In the genomic region with DNA sequence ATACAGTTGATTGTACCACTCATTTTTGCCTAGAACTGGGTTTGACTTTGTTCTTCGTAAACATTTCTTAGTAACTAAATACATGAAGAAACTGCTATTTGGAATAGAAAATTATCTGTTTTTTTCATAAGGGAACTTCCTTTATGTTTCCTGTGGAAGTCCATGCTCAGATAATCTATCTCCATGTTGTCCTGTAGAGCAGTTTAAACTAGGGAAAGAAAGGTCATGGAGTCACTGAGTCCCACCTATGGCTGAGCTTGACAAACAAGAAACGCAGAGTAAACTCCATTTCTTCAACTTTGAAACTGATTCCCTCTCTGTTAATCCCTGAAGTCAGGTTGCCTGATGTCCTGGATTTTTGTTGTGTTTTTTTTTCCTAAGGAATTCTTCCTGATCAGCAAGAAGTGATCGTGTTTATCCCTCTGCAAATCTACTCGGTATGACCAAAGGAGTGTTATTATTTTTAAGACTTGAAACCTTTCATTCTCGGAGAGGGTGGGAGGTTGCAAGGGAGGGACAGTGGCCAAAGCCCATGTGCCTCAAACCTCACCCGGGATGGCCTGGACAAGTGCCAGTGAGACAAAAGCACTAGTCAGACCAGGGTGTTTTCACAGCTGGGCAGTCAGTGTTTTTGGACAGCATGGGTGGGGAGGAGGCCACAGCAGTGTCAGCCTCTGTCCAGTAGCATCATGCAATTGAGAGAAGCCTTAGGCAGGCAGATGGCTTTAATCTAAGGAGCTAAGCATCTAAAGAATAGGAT, we compare ENCODE assay signal across 8 cellular contexts. TPM values are rescaled to one million over a fixed set of nuclear protein-coding genes. Genes with fewer than 3 reads are reported as not detected.
DNase-seq lines count a peak whose midpoint lies in the region; ATAC-seq, FAIRE-seq and TF ChIP-seq lines count a peak whose summit lies in the region.

No MANE protein-coding gene starts in this region.

- no peak overlapping the region for H3K4me3 Mint-ChIP-seq in activated naive CD4-positive, alpha-beta T cell treated with anti-CD3 and anti-CD28 coated beads, Interleukin-2, amount 10 ng/mL, durations not matched to agents 7 days and 5 days

- no peaks in the 10 kb centered on the region for H3K79me2 ChIP-seq in keratinocyte (ENCODE audit: control insufficient read depth, insufficient read depth, low read length)

- no peaks in the 10 kb centered on the region for H4K20me1 ChIP-seq in keratinocyte (ENCODE audit: control insufficient read depth, extremely low read depth, insufficient read depth, low read length)

- no peak overlapping the region for H3K27ac Mint-ChIP-seq in activated naive CD4-positive, alpha-beta T cell treated with anti-CD3 and anti-CD28 coated beads, Interleukin-2, amount 10 ng/mL, durations not matched to agents 7 days and 5 days

- H3K36me3 ChIP-seq in MG63, result no peaks in the 10 kb centered on the region
- H3K36me3 ChIP-seq in keratinocyte (ENCODE audit: control insufficient read depth in 2 of 2, extremely low read depth in 1 of 2, insufficient read depth in 2 of 2, low read length in 2 of 2), result peaks cover 0 to 4% of the 10 kb centered on the region in 2 experiments
- no peaks in the 10 kb centered on the region for H3K36me3 ChIP-seq in tibial nerve

- WGBS in tibial nerve, 2 donors, result 34% methylated on average over 6 of the region's 6 CpGs

- no peak overlapping the region for H3K4me3 ChIP-seq in MG63
- H3K4me3 ChIP-seq in choroid plexus epithelial cell (ENCODE audit: low read depth, low read length), result no peak overlapping the region
- no peak overlapping the region for H3K4me3 ChIP-seq in keratinocyte (ENCODE audit: control insufficient read depth in 2 of 3, extremely low read depth in 1 of 3, insufficient read depth in 2 of 3, low read depth in 1 of 3, low read length in 3 of 3)
- no peak overlapping the region for H3K4me3 ChIP-seq in tibial nerve

- H3K27ac ChIP-seq in keratinocyte (ENCODE audit: control insufficient read depth, insufficient read depth, low read length) (peak overlapping the region; percentile 95), tibial nerve (peak overlapping the region in 3 of 4 donors; percentile 10 to 61 (median 25))

- no peaks in the 10 kb centered on the region for H3K4me1 Mint-ChIP-seq in activated naive CD4-positive, alpha-beta T cell treated with anti-CD3 and anti-CD28 coated beads, Interleukin-2, amount 10 ng/mL, durations not matched to agents 7 days and 5 days

- dilution Hi-C loops in keratinocyte (cut with MboI; ENCODE audit: extremely low pct_ligation_motif_present, low sequenced_read_pairs), result no loop called here

- no peaks in the 10 kb centered on the region for H3K9me3 Mint-ChIP-seq in activated naive CD4-positive, alpha-beta T cell treated with anti-CD3 and anti-CD28 coated beads, Interleukin-2, amount 10 ng/mL, durations not matched to agents 7 days and 5 days

- TF ChIP-seq CTCF in choroid plexus epithelial cell (conservative IDR thresholded peaks at IDR 0.05; ENCODE audit: low read depth, low read length), result no peak
- no peak for TF ChIP-seq CTCF in keratinocyte (optimal IDR thresholded peaks at IDR 0.05 in 1 of 3, IDR thresholded peaks at IDR 0.05 in 1 of 3, conservative IDR thresholded peaks at IDR 0.05 in 1 of 3; ENCODE audit: extremely low read depth in 1 of 3, insufficient read depth in 2 of 3, low read length in 3 of 3)
- no peak for TF ChIP-seq CTCF in tibial nerve (IDR thresholded peaks at IDR 0.05)

- DNase-seq in MG63, result peak; percentile 68
- peak; percentile 89 for DNase-seq in choroid plexus epithelial cell (ENCODE audit: low read depth)
- no peak for DNase-seq in keratinocyte (ENCODE audit: low read depth, low spot score)
- peak; percentile 88 to 90 for DNase-seq in tibial nerve (ENCODE audit: low spot score in 2 of 2)
- no peak for DNase-seq in islet precursor cell
- no peak for DNase-seq in stimulated activated CD4-positive, alpha-beta T cell treated with anti-CD3 and anti-CD28 coated beads, Interleukin-1b, Interleukin-23, amount 100 ng/mL, for 48 hours
- DNase-seq in activated naive CD4-positive, alpha-beta T cell treated with anti-CD3 and anti-CD28 coated beads, Interleukin-2, amount 10 ng/mL, durations not matched to agents 7 days and 5 days, result no peak

- ATAC-seq in HG03175 (IDR thresholded peaks at IDR 0.05; ENCODE audit: unreplicated experiment), result no peak

- H3K9me3 ChIP-seq in MG63 (no peaks in the 10 kb centered on the region), keratinocyte (ENCODE audit: control insufficient read depth, low read depth, low read length) (no peaks in the 10 kb centered on the region), tibial nerve (no peaks in the 10 kb centered on the region)

- peak; percentile 67 for FAIRE-seq in keratinocyte (lab: Jason Lieb, UNC)

- H3K4me1 ChIP-seq in keratinocyte (ENCODE audit: control insufficient read depth, extremely low read depth, insufficient read depth, low read length) (peaks cover 39% of the 10 kb centered on the region), tibial nerve (peaks cover 0 to 29% (median 12%) of the 10 kb centered on the region in 4 donors)

- H3K27me3 ChIP-seq in MG63 (no peaks in the 10 kb centered on the region), keratinocyte (ENCODE audit: control insufficient read depth, extremely low read depth, insufficient read depth, low read length) (no peaks in the 10 kb centered on the region), tibial nerve (no peaks in the 10 kb centered on the region)

- peak in 1 of 2 donors; percentile 71 for TF ChIP-seq EP300 in tibial nerve (IDR thresholded peaks at IDR 0.05)

- peak overlapping the region; percentile 81 for H3K4me2 ChIP-seq in keratinocyte (ENCODE audit: control insufficient read depth, extremely low read depth, insufficient read depth, low read depth, low read length)

- no peaks in the 10 kb centered on the region for H3K27me3 Mint-ChIP-seq in activated naive CD4-positive, alpha-beta T cell treated with anti-CD3 and anti-CD28 coated beads, Interleukin-2, amount 10 ng/mL, durations not matched to agents 7 days and 5 days

- peak overlapping the region; percentile 48 for H3K9ac ChIP-seq in keratinocyte (ENCODE audit: control insufficient read depth, extremely low read depth, insufficient read depth, low read length)

- peak overlapping the region; percentile 17 for H2AFZ ChIP-seq in keratinocyte (ENCODE audit: control insufficient read depth, low read length)

- CTCF ChIA-PET in activated naive CD4-positive, alpha-beta T cell treated with anti-CD3 and anti-CD28 coated beads, Interleukin-2, amount 10 ng/mL, durations not matched to agents 7 days and 5 days (lab: Charles Lee), result interaction anchor here (0.6 to 1.8 kb wide), 3 partner anchors 13 to 164 kb away, joined by 3 to 6 read pairs (median 4); no protein-coding TSS in a partner anchor

- no peaks in the 10 kb centered on the region for H3K9me1 ChIP-seq in keratinocyte (ENCODE audit: control insufficient read depth, extremely low read depth, insufficient read depth, low read length)

- H3K36me3 Mint-ChIP-seq in activated naive CD4-positive, alpha-beta T cell treated with anti-CD3 and anti-CD28 coated beads, Interleukin-2, amount 10 ng/mL, durations not matched to agents 7 days and 5 days, result peaks cover 4% of the 10 kb centered on the region

- no peak for TF ChIP-seq POLR2A in tibial nerve (IDR thresholded peaks at IDR 0.05)

RNA-seq across cellular contexts. Expression of a gene that starts 54.8 kb away (rescaled TPM):
- 1.5 and 2.5 TPM in 2 replicates for total RNA-seq in MG63 (2014; rRNA removed; shearing (Covaris generic); ENCODE audit: low replicate concordance)
- polyA plus RNA-seq in keratinocyte, result 5.9 to 10.9 TPM (median 9.8 TPM) in 3 replicates
- polyA plus RNA-seq in keratinocyte (2011; ENCODE audit: low read depth), result 2.6 TPM
- polyA plus RNA-seq in keratinocyte (2011; cell fraction: cytosol; rRNA removed), result 10.5 and 14.0 TPM in 2 replicates
- 9.5 and 10.5 TPM in 2 replicates for polyA plus RNA-seq in keratinocyte (2011; cell fraction: nucleus; rRNA removed)
- polyA plus RNA-seq in keratinocyte (2012; ENCODE audit: low replicate concordance), result 2.2 and 9.5 TPM in 2 replicates
- polyA minus RNA-seq in keratinocyte, result 4.2 to 14.5 TPM (median 5.5 TPM) in 3 replicates
- polyA minus RNA-seq in keratinocyte (2011; cell fraction: cytosol; rRNA and poly(A)+ RNA removed), result 3.1 TPM
- polyA minus RNA-seq in keratinocyte (2011; cell fraction: nucleus; rRNA and poly(A)+ RNA removed), result 16.5 and 29.0 TPM in 2 replicates
- total RNA-seq in tibial nerve, result under 1 TPM; 0.20 to 0.66 (median 0.36) TPM

Comparison
In these comparisons a context has a peak if more than half of its experiments do, and no peak if none do; other contexts are left out.
1. DNase-seq: peak in MG63 (single experiment), choroid plexus epithelial cell (single experiment) and tibial nerve (2 of 2); none in keratinocyte (single experiment), islet precursor cell (single experiment), stimulated activated CD4-positive, alpha-beta T cell treated with anti-CD3 and anti-CD28 coated beads, Interleukin-1b, Interleukin-23, amount 100 ng/mL, for 48 hours (single experiment) and activated naive CD4-positive, alpha-beta T cell treated with anti-CD3 and anti-CD28 coated beads, Interleukin-2, amount 10 ng/mL, durations not matched to agents 7 days and 5 days (single experiment).